Comparison of ENCODE assay signal across 28 cellular contexts in genomic region chr5:162684145-162684544, GRCh38.
"Had no signal": no experiment of that assay in that cellular context is flagged by ENCODE, and none has a peak within 500 bp of the region (broad histone marks: within the 10 kb centered on the region; RNA-seq: fewer than 3 reads in every experiment).

No MANE protein-coding gene starts in this region.

- H3K27ac ChIP-seq: ascending aorta, gastrocnemius medialis, hepatocyte, right atrium auricular region, thoracic aorta, uterus had no signal

- H3K27ac Mint-ChIP-seq: activated CD4-positive, alpha-beta memory T cell treated with anti-CD3 and anti-CD28 coated beads for 36 hours; activated CD4-positive, alpha-beta T cell treated with anti-CD3 and anti-CD28 coated beads, Interleukin-2, amount 10 ng/mL, durations not matched to agents 24 days and 14 days; activated naive CD4-positive, alpha-beta T cell treated with anti-CD3 and anti-CD28 coated beads, Interleukin-2, amount 10 ng/mL, durations not matched to agents 7 days and 5 days; activated naive CD8-positive, alpha-beta T cell treated with anti-CD3 and anti-CD28 coated beads, Interleukin-2, amount 10 ng/mL, durations not matched to agents 7 days and 5 days; brain; effector memory CD8-positive, alpha-beta T cell; naive thymus-derived CD8-positive, alpha-beta T cell; stimulated activated naive CD8-positive, alpha-beta T cell treated with anti-CD3 and anti-CD28 coated beads, Interleukin-15, Interleukin-2, amounts not matched to agents 100 ng/mL and 50 ng/mL, for 24 hours had no signal

- H3K36me3 ChIP-seq: ascending aorta, gastrocnemius medialis, right atrium auricular region, thoracic aorta, uterus had no signal

- DNase-seq: activated CD4-positive, alpha-beta memory T cell treated with anti-CD3 and anti-CD28 coated beads for 36 hours; activated CD4-positive, alpha-beta T cell treated with anti-CD3 and anti-CD28 coated beads, Interleukin-2, amount 10 ng/mL, durations not matched to agents 24 days and 14 days; activated CD4-positive, CD25-positive, alpha-beta regulatory T cell treated with anti-CD3 and anti-CD28 coated beads, Interleukin-2, amount 50 U/mL, for 72 hours; activated CD8-positive, alpha-beta memory T cell treated with anti-CD3 and anti-CD28 coated beads, Interleukin-2, amount 50 U/mL, for 4 hours; activated gamma-delta T cell; activated naive CD4-positive, alpha-beta T cell treated with anti-CD3 and anti-CD28 coated beads, Interleukin-2, amount 10 ng/mL, durations not matched to agents 7 days and 5 days; activated naive CD8-positive, alpha-beta T cell treated with anti-CD3 and anti-CD28 coated beads, Interleukin-2, amount 10 ng/mL, durations not matched to agents 7 days and 5 days; activated T-cell treated with anti-CD3 and anti-CD28 coated beads, Interleukin-2, amount 50 U/mL, for 1 hour; cortex of kidney; effector memory CD8-positive, alpha-beta T cell; erythroblast; gastrocnemius medialis; glutamatergic neuron; islet precursor cell; mammary epithelial cell; naive thymus-derived CD8-positive, alpha-beta T cell; occipital lobe; stimulated activated CD4-positive, alpha-beta T cell treated with anti-CD3 and anti-CD28 coated beads, Interleukin-2, amount 100 ng/mL, for 48 hours; T-helper 9 cell; uterus had no signal

- ATAC-seq: effector memory CD8-positive, alpha-beta T cell; gastrocnemius medialis; naive thymus-derived CD8-positive, alpha-beta T cell had no signal

- H3K27me3 Mint-ChIP-seq: activated CD4-positive, alpha-beta memory T cell treated with anti-CD3 and anti-CD28 coated beads for 36 hours; activated CD4-positive, alpha-beta T cell treated with anti-CD3 and anti-CD28 coated beads, Interleukin-2, amount 10 ng/mL, durations not matched to agents 24 days and 14 days; activated naive CD4-positive, alpha-beta T cell treated with anti-CD3 and anti-CD28 coated beads, Interleukin-2, amount 10 ng/mL, durations not matched to agents 7 days and 5 days; activated naive CD8-positive, alpha-beta T cell treated with anti-CD3 and anti-CD28 coated beads, Interleukin-2, amount 10 ng/mL, durations not matched to agents 7 days and 5 days; effector memory CD8-positive, alpha-beta T cell; naive thymus-derived CD8-positive, alpha-beta T cell; stimulated activated naive CD8-positive, alpha-beta T cell treated with anti-CD3 and anti-CD28 coated beads, Interleukin-15, Interleukin-2, amounts not matched to agents 100 ng/mL and 50 ng/mL, for 24 hours; type B pancreatic cell had no signal

- H3K4me2 ChIP-seq: hepatocyte had no signal

- H3K9me3 ChIP-seq: ascending aorta, gastrocnemius medialis, right atrium auricular region, thoracic aorta, uterus had no signal

- H3K4me1 ChIP-seq: ascending aorta, gastrocnemius medialis, right atrium auricular region, uterus had no signal

- H3K79me2 ChIP-seq: hepatocyte had no signal

- H2AFZ ChIP-seq: hepatocyte had no signal

- H3K4me3 ChIP-seq: ascending aorta, gastrocnemius medialis, hepatocyte, right atrium auricular region, thoracic aorta, uterus had no signal

- H3K4me3 Mint-ChIP-seq: activated CD4-positive, alpha-beta memory T cell treated with anti-CD3 and anti-CD28 coated beads for 36 hours; activated CD4-positive, alpha-beta T cell treated with anti-CD3 and anti-CD28 coated beads, Interleukin-2, amount 10 ng/mL, durations not matched to agents 24 days and 14 days; activated naive CD4-positive, alpha-beta T cell treated with anti-CD3 and anti-CD28 coated beads, Interleukin-2, amount 10 ng/mL, durations not matched to agents 7 days and 5 days; activated naive CD8-positive, alpha-beta T cell treated with anti-CD3 and anti-CD28 coated beads, Interleukin-2, amount 10 ng/mL, durations not matched to agents 7 days and 5 days; brain; effector memory CD8-positive, alpha-beta T cell; naive thymus-derived CD8-positive, alpha-beta T cell; neural crest cell; stimulated activated naive CD8-positive, alpha-beta T cell treated with anti-CD3 and anti-CD28 coated beads, Interleukin-15, Interleukin-2, amounts not matched to agents 100 ng/mL and 50 ng/mL, for 24 hours; type B pancreatic cell had no signal

- H3K36me3 Mint-ChIP-seq: activated CD4-positive, alpha-beta memory T cell treated with anti-CD3 and anti-CD28 coated beads for 36 hours; activated naive CD4-positive, alpha-beta T cell treated with anti-CD3 and anti-CD28 coated beads, Interleukin-2, amount 10 ng/mL, durations not matched to agents 7 days and 5 days; activated naive CD8-positive, alpha-beta T cell treated with anti-CD3 and anti-CD28 coated beads, Interleukin-2, amount 10 ng/mL, durations not matched to agents 7 days and 5 days; brain; naive thymus-derived CD8-positive, alpha-beta T cell; type B pancreatic cell had no signal

- H3K4me1 Mint-ChIP-seq: activated CD4-positive, alpha-beta T cell treated with anti-CD3 and anti-CD28 coated beads, Interleukin-2, amount 10 ng/mL, durations not matched to agents 24 days and 14 days; activated naive CD4-positive, alpha-beta T cell treated with anti-CD3 and anti-CD28 coated beads, Interleukin-2, amount 10 ng/mL, durations not matched to agents 7 days and 5 days; activated naive CD8-positive, alpha-beta T cell treated with anti-CD3 and anti-CD28 coated beads, Interleukin-2, amount 10 ng/mL, durations not matched to agents 7 days and 5 days; brain; naive thymus-derived CD8-positive, alpha-beta T cell; neural crest cell had no signal

- H3K9me3 Mint-ChIP-seq: brain, type B pancreatic cell had no signal

- H3K27me3 ChIP-seq: ascending aorta, gastrocnemius medialis, hepatocyte, right atrium auricular region, uterus had no signal
